21 cellular contexts compared by ENCODE assay signal in genomic region chr22:43467571-43467970, GRCh38. TPM values are rescaled to one million over a fixed set of nuclear protein-coding genes. Genes with fewer than 3 reads are reported as not detected.
DNase-seq lines count a peak whose midpoint lies in the region; ATAC-seq, FAIRE-seq and TF ChIP-seq lines count a peak whose summit lies in the region.
"Had no signal": no experiment of that assay in that cellular context is flagged by ENCODE, and none has a peak within 500 bp of the region (broad histone marks: within the 10 kb centered on the region; RNA-seq: fewer than 3 reads in every experiment).

No MANE protein-coding gene starts in this region.

- FAIRE-seq in A549 (lab: Jason Lieb, UNC) (no peak), bronchial epithelial cell (lab: Jason Lieb, UNC) (peak; percentile 89), pancreas (lab: Jason Lieb, UNC) (no peak)
- FAIRE-seq: A204.1, GM12891, H54 had no signal

- no peak overlapping the region for H3K14ac ChIP-seq in neuronal stem cell (ENCODE audit: low read length)

- ATAC-seq in A549 (no peak), pancreas (no peak), GM18498 (IDR thresholded peaks at IDR 0.05; ENCODE audit: unreplicated experiment) (no peak)

- 0 out of 3 replicates have a peak overlapping the region, but pooled peaks have one; percentile 8 for H3K4me2 ChIP-seq in A549
- no peak overlapping the region for H3K4me2 ChIP-seq in neuronal stem cell (ENCODE audit: insufficient read depth, low read length, poor library complexity, severe bottlenecking)

- no peak overlapping the region for H2AFZ ChIP-seq in neuronal stem cell (ENCODE audit: low read length)

- H3K27me3 ChIP-seq in bronchial epithelial cell (ENCODE audit: control insufficient read depth, insufficient read depth, low read length), result no peaks in the 10 kb centered on the region
- peaks cover 0 to 6% (median 0%) of the 10 kb centered on the region in 3 experiments for H3K27me3 ChIP-seq in neuronal stem cell (ENCODE audit: control insufficient read depth in 3 of 3, insufficient read depth in 3 of 3, low read depth in 1 of 3, low read length in 3 of 3)
- peaks cover 0 to 6% (median 0%) of the 10 kb centered on the region in 4 donors for H3K27me3 ChIP-seq in pancreas

- no peak overlapping the region for H4K8ac ChIP-seq in neuronal stem cell (ENCODE audit: low read depth, low read length)

- H3K9me3 ChIP-seq in A549 (no peaks in the 10 kb centered on the region; the same call in 2 of the 3 replicates), neuronal stem cell (replicated peaks in 1 of 2; ENCODE audit: control insufficient read depth in 2 of 2, insufficient read depth in 1 of 2, low read depth in 1 of 2, low read length in 2 of 2) (peaks cover 0 to 5% of the 10 kb centered on the region in 2 donors), pancreas (no peaks in the 10 kb centered on the region)

- POLR2A ChIA-PET in A549 (lab: Yijun Ruan, JAX), result no interaction called here

- peak overlapping the region; percentile 3 for H3K18ac ChIP-seq in neuronal stem cell (ENCODE audit: low read length)

- intact Hi-C loops in pancreas (cut with DNase I), result no loop called here

- H2BK120ac ChIP-seq in neuronal stem cell (ENCODE audit: low read depth, low read length), result no peak overlapping the region

- no peak overlapping the region for H3K23ac ChIP-seq in neuronal stem cell (ENCODE audit: low read depth, low read length, poor library complexity)

- DNase-seq in NCI-H1105 treated with DMSO at 0.1 percent for 48 hours (lab: John Stamatoyannopoulos, UW), result peak; percentile 26
- DNase-seq in NCI-H1105 (lab: John Stamatoyannopoulos, UW), result no peak
- no peak for DNase-seq in A549 (ENCODE audit: low read depth in 1 of 2, low spot score in 1 of 2)
- no peak for DNase-seq in bronchial epithelial cell (ENCODE audit: low read depth)
- no peak for DNase-seq in neuronal stem cell (ENCODE audit: low spot score)
- DNase-seq in pancreas, result no peak
- DNase-seq: Calu3; CD4-positive, alpha-beta memory T cell; COR-L47; DMS79 treated with DMSO at 0.1 percent for 48 hours; GF-D8; GOT3; HCEC 1CT had no signal

- H4K91ac ChIP-seq in neuronal stem cell (ENCODE audit: low read depth, low read length, poor library complexity), result no peak overlapping the region

- H2AK5ac ChIP-seq in neuronal stem cell (ENCODE audit: low read depth, low read length), result no peak overlapping the region

- TF ChIP-seq CTCF in A549 (IDR thresholded peaks at IDR 0.05) (no peak), bronchial epithelial cell (IDR thresholded peaks at IDR 0.05; ENCODE audit: insufficient read depth, low read length, severe bottlenecking) (no peak), pancreas (IDR thresholded peaks at IDR 0.05) (no peak)

- H2BK5ac ChIP-seq in neuronal stem cell (ENCODE audit: low read length), result no peak overlapping the region

- H3K4me1 ChIP-seq in A549 (no peaks in the 10 kb centered on the region), neuronal stem cell (ENCODE audit: control insufficient read depth in 2 of 2, insufficient read depth in 1 of 2, low read depth in 1 of 2, low read length in 2 of 2) (peaks cover 0 to 1% of the 10 kb centered on the region in 2 donors), pancreas (no peaks in the 10 kb centered on the region)

- H3K36me3 ChIP-seq in bronchial epithelial cell (ENCODE audit: control insufficient read depth, insufficient read depth, low read length) (no peaks in the 10 kb centered on the region), neuronal stem cell (replicated peaks in 1 of 2; ENCODE audit: control insufficient read depth in 2 of 2, insufficient read depth in 2 of 2, low read length in 2 of 2) (peaks cover 0 to 4% of the 10 kb centered on the region in 2 donors), pancreas (no peaks in the 10 kb centered on the region)

- no peak for TF ChIP-seq EP300 in A549 (IDR thresholded peaks at IDR 0.05)

- no peak for TF ChIP-seq POLR2A in A549 (IDR thresholded peaks at IDR 0.05; ENCODE audit: low read length)

- no peak overlapping the region for H2BK12ac ChIP-seq in neuronal stem cell (ENCODE audit: low read length)

- TF ChIP-seq RAD21 in A549 (conservative IDR thresholded peaks at IDR 0.05 in 1 of 2, IDR thresholded peaks at IDR 0.05 in 1 of 2), result no peak

- H3K9ac ChIP-seq in neuronal stem cell (ENCODE audit: low read depth, low read length, poor library complexity), result no peak overlapping the region

- CTCF ChIA-PET in A549 (lab: Yijun Ruan, JAX), result no interaction called here

- H3K27ac ChIP-seq in A549 (no peak overlapping the region), neuronal stem cell (replicated peaks; ENCODE audit: low read length) (no peak overlapping the region), pancreas (no peak overlapping the region)
- H3K27ac ChIP-seq: 22Rv1 had no signal

- no peak overlapping the region for H3K4ac ChIP-seq in neuronal stem cell (ENCODE audit: low read length)

- no peak overlapping the region for H2BK15ac ChIP-seq in neuronal stem cell (ENCODE audit: low read length)

- no peaks in the 10 kb centered on the region for H3K79me1 ChIP-seq in neuronal stem cell (ENCODE audit: low read depth, low read length)

- WGBS in A549 (ENCODE audit: missing lambda C conversion rate), result 22% methylated on average over 10 of the region's 12 CpGs
- WGBS in neuronal stem cell (ENCODE audit: extremely low coverage in 2 of 2, insufficient read length in 2 of 2, insufficient replicate concordance in 1 of 2), 2 donors, result no CpG with 5 or more reads among the region's 12 CpGs
- WGBS in pancreas, 2 donors, result 71 to 74% methylated on average over 12 of the region's 12 CpGs

- H3K4me3 ChIP-seq in A549, result no peak overlapping the region
- H3K4me3 ChIP-seq in bronchial epithelial cell (ENCODE audit: low read depth, low read length), result no peak overlapping the region
- H3K4me3 ChIP-seq in neuronal stem cell (ENCODE audit: low read length in 2 of 2), result no peak overlapping the region
- no peak overlapping the region for H3K4me3 ChIP-seq in pancreas

TF ChIP-seq in A549, 52 proteins besides CTCF, POLR2A, EP300 and RAD21:
- no peak for TF ChIP-seq EHMT2 (IDR thresholded peaks at IDR 0.05; ENCODE audit: low read depth)
- TF ChIP-seq HOXB5 (CRISPR knock-in tag; IDR thresholded peaks at IDR 0.05), result no peak
TF ChIP-seq in A549: peak in this region for 0.

RNA-seq across cellular contexts. Expression of gene MPPED1, which starts 55.8 kb away (rescaled TPM):
- polyA plus RNA-seq in A549 (2011; rRNA removed) (not detected in 2 replicates), A549 (2017; fragmentation: RNase III; extraction: RNeasy Plus Mini Kit Qiagen cat#74134 plus additional on column Dnase treatment) (not detected in 3 replicates), pancreas (under 1 TPM in 1 of 2 donors, not detected in 1; 0.05 TPM)
- not detected in 2 replicates for polyA plus RNA-seq in A549 (2012; cell fraction: cytosol; rRNA removed)
- not detected in 2 replicates for polyA plus RNA-seq in A549 (2012; cell fraction: nucleus; rRNA removed)
- not detected in 2 replicates for polyA minus RNA-seq in A549 (2011; rRNA and poly(A)+ RNA removed)
- total RNA-seq in bronchial epithelial cell (not detected in 2 replicates), pancreas (not detected)
- polyA plus RNA-seq in neuronal stem cell (2013, experiment 1 of 2), result 37.3 TPM
- polyA plus RNA-seq in neuronal stem cell (2013, experiment 2 of 2), result 37.4 TPM
- total RNA-seq: Calu3; CD4-positive, alpha-beta memory T cell; Daoy; G401 had no signal
- polyA plus RNA-seq: BJ; CD4-positive, alpha-beta memory T cell had no signal
